Comparison of ENCODE assay signal across 10 cellular contexts in the genomic region with DNA sequence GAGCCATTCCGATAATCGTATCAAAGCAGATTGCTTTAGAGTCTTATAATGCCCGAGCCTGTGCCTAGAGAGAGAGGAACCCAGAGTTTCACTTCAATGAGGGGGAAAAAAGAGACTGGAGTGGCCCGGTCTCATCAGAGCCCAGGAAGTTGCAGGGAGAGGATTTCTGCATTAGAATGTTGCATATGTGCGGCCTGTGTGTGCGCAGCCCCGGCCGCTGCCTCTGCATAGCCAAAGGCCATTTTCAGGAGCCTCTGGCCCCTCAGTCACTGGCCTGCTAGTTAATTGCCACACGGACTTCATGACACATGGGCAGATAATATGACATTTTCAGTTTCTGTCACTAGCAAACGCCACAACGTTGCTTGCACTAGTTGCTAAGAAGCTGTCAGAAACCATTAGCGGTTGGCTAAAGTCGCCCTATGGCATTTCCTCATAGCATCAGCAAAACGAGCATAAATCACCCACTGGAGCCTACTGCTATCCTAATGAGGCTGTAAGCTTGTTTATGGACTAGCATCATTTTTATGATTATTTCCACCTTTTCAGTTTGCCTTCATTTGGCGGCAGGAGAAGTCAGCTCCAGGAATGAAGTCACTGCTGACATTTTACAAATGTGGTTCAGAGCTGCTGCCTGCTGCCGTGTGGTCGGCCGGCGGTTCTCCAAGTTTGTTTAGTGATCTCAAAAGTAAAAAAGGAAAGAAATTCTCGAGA.
DNase-seq lines count a peak whose midpoint lies in the region; ATAC-seq and TF ChIP-seq lines count a peak whose summit lies in the region.
"Had no signal": no experiment of that assay in that cellular context is flagged by ENCODE, and none has a peak within 500 bp of the region (broad histone marks: within the 10 kb centered on the region; RNA-seq: fewer than 3 reads in every experiment).

No MANE protein-coding gene starts in this region.

- H3K79me2 ChIP-seq in GM23248 (ENCODE audit: insufficient read depth): peaks cover 78% of the 10 kb centered on the region

- DNase-seq in GM23248: peak; percentile 58
- no peak for DNase-seq in left ventricle myocardium inferior
- DNase-seq in amygdala (lab: John Stamatoyannopoulos, UW): no peak
- DNase-seq: activated CD8-positive, alpha-beta T cell treated with anti-CD3 and anti-CD28 coated beads, Interleukin-2, amount 10 ng/mL, durations not matched to agents 7 days and 5 days; stimulated activated CD4-positive, alpha-beta T cell treated with anti-CD3 and anti-CD28 coated beads, Interleukin-1b, Interleukin-23, amount 100 ng/mL, for 48 hours had no signal

- H3K4me1 ChIP-seq in GM23248 (ENCODE audit: insufficient read depth) (peaks cover 21% of the 10 kb centered on the region), left ventricle myocardium inferior (peaks cover 45% of the 10 kb centered on the region), rectal smooth muscle tissue (ENCODE audit: control insufficient read depth, insufficient read depth, low read length) (peaks cover 46% of the 10 kb centered on the region)

- 0 out of 2 replicates have a peak overlapping the region, but pooled peaks have one; percentile 18 for H2AFZ ChIP-seq in GM23248

- no peaks in the 10 kb centered on the region for H3K9me2 ChIP-seq in GM23248 (ENCODE audit: insufficient read depth)

- peak overlapping the region; percentile 31 for H3K27ac ChIP-seq in GM23248
- H3K27ac ChIP-seq in left ventricle myocardium inferior (replicated peaks): peak overlapping the region; percentile 72
- peak overlapping the region; percentile 75 for H3K27ac ChIP-seq in rectal smooth muscle tissue (ENCODE audit: low read depth, low read length)

- 42 to 45% methylated on average over 20 of the region's 20 CpGs for WGBS in GM23248 (ENCODE audit: low coverage in 1 of 2, low lambda C conversion rate in 2 of 2, missing lambda C conversion rate in 2 of 2), 2 experiments

- no peaks in the 10 kb centered on the region for H3F3A ChIP-seq in GM23248 (ENCODE audit: insufficient read depth)

- H3K9ac ChIP-seq in GM23248: peak overlapping the region; percentile 22; the same call in 1 of the 2 replicates
- H3K9ac ChIP-seq in rectal smooth muscle tissue (ENCODE audit: low read length): no peak overlapping the region

- H3K4me3 ChIP-seq in GM23248 (peak overlapping the region; percentile 3; the same call in 1 of the 2 replicates), left ventricle myocardium inferior (peak overlapping the region; percentile 20), rectal smooth muscle tissue (ENCODE audit: low read length) (peak overlapping the region; percentile 47)

- no peaks in the 10 kb centered on the region for H3K9me3 ChIP-seq in GM23248 (ENCODE audit: low read depth)
- no peaks in the 10 kb centered on the region for H3K9me3 ChIP-seq in left ventricle myocardium inferior (replicated peaks)

- in situ Hi-C loops in GM23248 (cut with MboI): no loop called here

- TF ChIP-seq CTCF in left ventricle myocardium inferior (IDR thresholded peaks at IDR 0.05; ENCODE audit: borderline replicate concordance): no peak

- ATAC-seq in SK-N-SH treated with all-trans-retinoic acid at 6 μM for 48 hours (peak; percentile 47), HG03521 (IDR thresholded peaks at IDR 0.05; ENCODE audit: unreplicated experiment) (no peak), GM19395 (IDR thresholded peaks at IDR 0.05; ENCODE audit: unreplicated experiment) (no peak), GM18861 (IDR thresholded peaks at IDR 0.05; ENCODE audit: unreplicated experiment) (no peak)
- ATAC-seq: activated CD8-positive, alpha-beta T cell treated with anti-CD3 and anti-CD28 coated beads, Interleukin-2, amount 10 ng/mL, durations not matched to agents 7 days and 5 days had no signal

- H3K36me3 ChIP-seq in GM23248 (ENCODE audit: low read depth) (no peaks in the 10 kb centered on the region; the same call in 1 of the 2 replicates), left ventricle myocardium inferior (no peaks in the 10 kb centered on the region), rectal smooth muscle tissue (ENCODE audit: control insufficient read depth, insufficient read depth, low read length) (no peaks in the 10 kb centered on the region)

- H3K27me3 ChIP-seq in GM23248 (replicated peaks; ENCODE audit: insufficient read depth): no peaks in the 10 kb centered on the region
- no peaks in the 10 kb centered on the region for H3K27me3 ChIP-seq in left ventricle myocardium inferior (ENCODE audit: low read depth)
- no peaks in the 10 kb centered on the region for H3K27me3 ChIP-seq in rectal smooth muscle tissue (ENCODE audit: control insufficient read depth, insufficient read depth, low read length)

- no peaks in the 10 kb centered on the region for H4K20me1 ChIP-seq in GM23248 (ENCODE audit: insufficient read depth)

- intact Hi-C loops in left ventricle myocardium inferior (cut with micrococcal nuclease): no loop called here

- peak overlapping the region; percentile 68 for H3K4me2 ChIP-seq in GM23248 (ENCODE audit: unreplicated experiment)

TF ChIP-seq in SK-N-SH treated with all-trans-retinoic acid at 6 μM for 48 hours, 23 proteins besides CTCF, POLR2A, EP300 and RAD21:
- TF ChIP-seq ZC3H10 (CRISPR knock-in tag; IDR thresholded peaks at IDR 0.05) (no peak), ZFP30 (CRISPR knock-in tag; IDR thresholded peaks at IDR 0.05) (no peak), CSDC2 (CRISPR knock-in tag; IDR thresholded peaks at IDR 0.05) (no peak), ISL1 (CRISPR knock-in tag; IDR thresholded peaks at IDR 0.05) (no peak), BACH2 (CRISPR knock-in tag; IDR thresholded peaks at IDR 0.05; ENCODE audit: borderline replicate concordance) (no peak), RARB (CRISPR knock-in tag; IDR thresholded peaks at IDR 0.05) (no peak), POU6F1 (CRISPR knock-in tag; IDR thresholded peaks at IDR 0.05; ENCODE audit: borderline replicate concordance, low read depth) (no peak)
- TF ChIP-seq, protein P1, sequence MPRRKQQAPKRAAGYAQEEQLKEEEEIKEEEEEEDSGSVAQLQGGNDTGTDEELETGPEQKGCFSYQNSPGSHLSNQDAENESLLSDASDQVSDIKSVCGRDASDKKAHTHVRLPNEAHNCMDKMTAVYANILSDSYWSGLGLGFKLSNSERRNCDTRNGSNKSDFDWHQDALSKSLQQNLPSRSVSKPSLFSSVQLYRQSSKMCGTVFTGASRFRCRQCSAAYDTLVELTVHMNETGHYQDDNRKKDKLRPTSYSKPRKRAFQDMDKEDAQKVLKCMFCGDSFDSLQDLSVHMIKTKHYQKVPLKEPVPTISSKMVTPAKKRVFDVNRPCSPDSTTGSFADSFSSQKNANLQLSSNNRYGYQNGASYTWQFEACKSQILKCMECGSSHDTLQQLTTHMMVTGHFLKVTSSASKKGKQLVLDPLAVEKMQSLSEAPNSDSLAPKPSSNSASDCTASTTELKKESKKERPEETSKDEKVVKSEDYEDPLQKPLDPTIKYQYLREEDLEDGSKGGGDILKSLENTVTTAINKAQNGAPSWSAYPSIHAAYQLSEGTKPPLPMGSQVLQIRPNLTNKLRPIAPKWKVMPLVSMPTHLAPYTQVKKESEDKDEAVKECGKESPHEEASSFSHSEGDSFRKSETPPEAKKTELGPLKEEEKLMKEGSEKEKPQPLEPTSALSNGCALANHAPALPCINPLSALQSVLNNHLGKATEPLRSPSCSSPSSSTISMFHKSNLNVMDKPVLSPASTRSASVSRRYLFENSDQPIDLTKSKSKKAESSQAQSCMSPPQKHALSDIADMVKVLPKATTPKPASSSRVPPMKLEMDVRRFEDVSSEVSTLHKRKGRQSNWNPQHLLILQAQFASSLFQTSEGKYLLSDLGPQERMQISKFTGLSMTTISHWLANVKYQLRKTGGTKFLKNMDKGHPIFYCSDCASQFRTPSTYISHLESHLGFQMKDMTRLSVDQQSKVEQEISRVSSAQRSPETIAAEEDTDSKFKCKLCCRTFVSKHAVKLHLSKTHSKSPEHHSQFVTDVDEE (CRISPR knock-in tag; IDR thresholded peaks at IDR 0.05): no peak
